Comparison of ENCODE assay signal across 8 cellular contexts in genomic region chr6:26520840-26521484, GRCh38. TPM values are rescaled to one million over a fixed set of nuclear protein-coding genes. Genes with fewer than 3 reads are reported as not detected.
DNase-seq lines count a peak whose midpoint lies in the region; ATAC-seq, FAIRE-seq and TF ChIP-seq lines count a peak whose summit lies in the region.

No MANE protein-coding gene starts in this region.

- FAIRE-seq in H1 (lab: Jason Lieb, UNC) = no peak

- TF ChIP-seq POLR2A in H1 (IDR thresholded peaks at IDR 0.05; ENCODE audit: control extremely low read depth in 1 of 2, low read depth in 2 of 2, low read length in 2 of 2) = peak in 1 of 2 experiments; percentile 46; a peak in 2 of 3 replicates

- H3K79me1 ChIP-seq in H1 (ENCODE audit: low read depth, low read length) = no peaks in the 10 kb centered on the region

- peaks cover 0 to 9% of the 10 kb centered on the region in 2 experiments; a peak in 2 of 4 replicates for H3K79me2 ChIP-seq in H1 (ENCODE audit: control insufficient read depth in 1 of 2, insufficient read depth in 2 of 2, low read length in 2 of 2)

- H2BK120ac ChIP-seq in H1 (replicated peaks; ENCODE audit: low read depth, low read length) = no peak overlapping the region

- peak overlapping the region; percentile 70; the same call in 1 of the 2 replicates for H2AFZ ChIP-seq in H1 (ENCODE audit: low read length)

- no peaks in the 10 kb centered on the region for H4K20me1 ChIP-seq in H1 (replicated peaks in 1 of 2; ENCODE audit: control insufficient read depth in 1 of 2, insufficient read depth in 2 of 2, low read length in 2 of 2)

- H3K9me3 Mint-ChIP-seq in CD4-positive, alpha-beta T cell = no peaks in the 10 kb centered on the region

- H3K4me3 Mint-ChIP-seq in CD4-positive, alpha-beta T cell = peak overlapping the region; percentile 89

- peak overlapping the region in 2 of 4 experiments; percentile 53 to 88; a peak in 4 of 7 replicates for H3K9ac ChIP-seq in H1 (replicated peaks in 1 of 4; ENCODE audit: extremely low read depth in 1 of 4, low read depth in 3 of 4, low read length in 3 of 4)

- H3K27me3 Mint-ChIP-seq in CD4-positive, alpha-beta T cell = peaks cover 9% of the 10 kb centered on the region

- no peak overlapping the region for H2BK15ac ChIP-seq in H1 (ENCODE audit: low read length)

- H3K27ac ChIP-seq in CD4-positive, alpha-beta T cell (ENCODE audit: low read depth, low read length) = peak overlapping the region; percentile 50
- H3K27ac ChIP-seq in H1 (ENCODE audit: low read depth, low read length) = peak overlapping the region; percentile 84; the same call in 1 of the 2 replicates

- peaks cover 30% of the 10 kb centered on the region for H3K4me1 Mint-ChIP-seq in CD4-positive, alpha-beta T cell (ENCODE audit: low read depth)

- H4K5ac ChIP-seq in H1 (ENCODE audit: insufficient read length, low read depth, low read length) = peak overlapping the region; percentile 83

- no peak overlapping the region for H2BK12ac ChIP-seq in H1 (ENCODE audit: low read depth, low read length)

- peaks cover 3% of the 10 kb centered on the region; the same call in 1 of the 2 replicates for H3K23me2 ChIP-seq in H1 (ENCODE audit: low read depth, low read length)

- peak overlapping the region; percentile 91 for H3K4ac ChIP-seq in H1 (replicated peaks; ENCODE audit: insufficient read length, low read depth, low read length)

- H2BK5ac ChIP-seq in H1 (ENCODE audit: low read depth, low read length) = peak overlapping the region; percentile 90; the same call in 1 of the 2 replicates

- no peak overlapping the region for H3K14ac ChIP-seq in H1 (ENCODE audit: insufficient read length)

- TF ChIP-seq RAD21 in H1 (IDR thresholded peaks at IDR 0.05 in 1 of 2, conservative IDR thresholded peaks at IDR 0.05 in 1 of 2; ENCODE audit: low read depth in 2 of 2, low read length in 2 of 2) = no peak

- H3K4me2 ChIP-seq in H1 (ENCODE audit: insufficient read depth in 1 of 2, low read depth in 2 of 2, low read length in 2 of 2) = peak overlapping the region; percentile 84 to 85

- H3K56ac ChIP-seq in H1 (replicated peaks; ENCODE audit: insufficient read length, low read depth, low read length) = peak overlapping the region; percentile 53

- DNase-seq in CD4-positive, alpha-beta T cell = peak; percentile 77 to 86 (median 82)
- DNase-seq in NOMO-1 (lab: John Stamatoyannopoulos, UW; ENCODE audit: unreplicated experiment in 2 of 2) (peak; percentile 82 to 95), H1 (ENCODE audit: low read depth in 1 of 2, low spot score in 2 of 2) (peak in 1 of 2 experiments; percentile 91), mesenteric fat pad (ENCODE audit: low spot score) (peak; percentile 95)
- DNase-seq in activated CD8-positive, alpha-beta memory T cell treated with anti-CD3 and anti-CD28 coated beads for 48 hours (ENCODE audit: low read depth in 2 of 3, low spot score in 2 of 3) = peak; percentile 62 to 93 (median 89)
- peak; percentile 66 for DNase-seq in stimulated activated CD8-positive, alpha-beta memory T cell treated with anti-CD3 and anti-CD28 coated beads, Interleukin-15, amount 100 ng/mL, for 24 hours (ENCODE audit: low read depth)

- H3K18ac ChIP-seq in H1 (ENCODE audit: extremely low read depth, low read length) = no peak overlapping the region; the same call in 1 of the 2 replicates

- no peak overlapping the region for H4K8ac ChIP-seq in H1 (ENCODE audit: extremely low read depth, insufficient read depth, low read length)

- POLR2A ChIA-PET in CD4-positive, alpha-beta T cell (lab: Charles Lee) = interaction anchor here (0.7 to 5.1 kb wide), 13 partner anchors 9 to 315 kb away, joined by 3 to 80 read pairs (median 4); partner anchors contain the start of genes BTN2A2 and HMGN4
- POLR2A ChIA-PET in H1 (lab: Charles Lee; ENCODE audit: partially characterized antibody) = interaction anchor here (0.7 to 2.8 kb wide), 14 partner anchors 8 to 235 kb away, joined by 3 to 36 read pairs (median 4); partner anchors contain the start of genes BTN1A1 and HMGN4

- peak overlapping the region; percentile 58 to 94 (median 84) for H3K4me3 ChIP-seq in H1 (ENCODE audit: extremely low read depth in 1 of 4, insufficient read depth in 2 of 4, low read depth in 3 of 4, low read length in 4 of 4)

- peaks cover 0 to 3% (median 2%) of the 10 kb centered on the region in 4 experiments; a peak in 2 of 7 replicates for H3K4me1 ChIP-seq in H1 (replicated peaks in 1 of 4; ENCODE audit: control insufficient read depth in 3 of 4, insufficient read depth in 4 of 4, low read length in 3 of 4)

- TF ChIP-seq CTCF in CD4-positive, alpha-beta T cell (IDR thresholded peaks at IDR 0.05) = no peak
- TF ChIP-seq CTCF in H1 (IDR thresholded peaks at IDR 0.05; ENCODE audit: control extremely low read depth in 1 of 3, insufficient read depth in 1 of 3, low read depth in 1 of 3, low read length in 3 of 3) = no peak

- no peak overlapping the region for H3K23ac ChIP-seq in H1 (ENCODE audit: insufficient read length)

- H3K36me3 ChIP-seq in H1 (ENCODE audit: control insufficient read depth in 2 of 4, insufficient read depth in 4 of 4, low read length in 3 of 4) = no peaks in the 10 kb centered on the region

- peaks cover 16% of the 10 kb centered on the region for H3K36me3 Mint-ChIP-seq in CD4-positive, alpha-beta T cell (ENCODE audit: low read depth)

- peak; percentile 81 for ATAC-seq in CD4-positive, alpha-beta T cell (ENCODE audit: poor library complexity)
- ATAC-seq in GM19438 (IDR thresholded peaks at IDR 0.05; ENCODE audit: low read depth, unreplicated experiment) (peak; percentile 57), HG03571 (IDR thresholded peaks at IDR 0.05; ENCODE audit: unreplicated experiment) (peak; percentile 53)

- H3K9me3 ChIP-seq in CD4-positive, alpha-beta T cell (ENCODE audit: control insufficient read depth, low read length) = no peaks in the 10 kb centered on the region
- no peaks in the 10 kb centered on the region for H3K9me3 ChIP-seq in H1 (ENCODE audit: insufficient read depth in 2 of 2, low read depth in 1 of 2, low read length in 1 of 2)

- H3K27ac Mint-ChIP-seq in CD4-positive, alpha-beta T cell = peak overlapping the region; percentile 99

- H3K27me3 ChIP-seq in CD4-positive, alpha-beta T cell (ENCODE audit: control insufficient read depth, insufficient read depth, low read length) = no peaks in the 10 kb centered on the region
- no peaks in the 10 kb centered on the region for H3K27me3 ChIP-seq in H1 (replicated peaks in 1 of 4; ENCODE audit: control insufficient read depth in 3 of 4, extremely low read depth in 1 of 4, insufficient read depth in 3 of 4, low read length in 3 of 4)

- intact Hi-C loops in CD4-positive, alpha-beta T cell (cut with DNase I, micrococcal nuclease) = loop anchor here (1.0 to 2.0 kb wide), 4 partner anchors 11 to 46 kb away; partner anchors contain the start of gene HMGN4 (in 1 of the 2)

- no peak overlapping the region for H2BK20ac ChIP-seq in H1 (ENCODE audit: low read length)

- no peak for TF ChIP-seq EP300 in H1 (IDR thresholded peaks at IDR 0.05; ENCODE audit: borderline replicate concordance in 1 of 2, low read depth in 2 of 2, low read length in 2 of 2)

- 0% methylated on average over 19 of the region's 48 CpGs; no CpG with 5 or more reads in 1 of the 2 experiments for WGBS in H1 (ENCODE audit: extremely low coverage in 1 of 2, insufficient coverage in 1 of 2, insufficient read length in 1 of 2, insufficient replicate concordance in 2 of 2, low coverage in 1 of 2, low lambda C conversion rate in 2 of 2, missing lambda C conversion rate in 1 of 2), 2 experiments

- CTCF ChIA-PET in CD4-positive, alpha-beta T cell (lab: Charles Lee) = interaction anchor here (0.6 to 2.7 kb wide), 5 partner anchors 11 to 75 kb away, joined by 3 to 15 read pairs (median 4); no protein-coding TSS in a partner anchor
- CTCF ChIA-PET in H1 (lab: Charles Lee; ENCODE audit: partially characterized antibody) = interaction anchor here (0.5 to 1.1 kb wide), 3 partner anchors 9 to 37 kb away, joined by 3 read pairs; no protein-coding TSS in a partner anchor

- H2AK5ac ChIP-seq in H1 (ENCODE audit: low read depth, low read length) = no peak overlapping the region

- no peak overlapping the region for H4K91ac ChIP-seq in H1 (replicated peaks; ENCODE audit: insufficient read length, low read length)

TF ChIP-seq in H1, 55 proteins besides CTCF, POLR2A, EP300 and RAD21 (continues in another document):
- no peak for TF ChIP-seq CBX5 (IDR thresholded peaks at IDR 0.05; ENCODE audit: low read depth, low read length)
- peak; percentile 60; the same call in 1 of the 2 replicates for TF ChIP-seq CEBPB (IDR thresholded peaks at IDR 0.05; ENCODE audit: low read depth, low read length)
- TF ChIP-seq GABPA (IDR thresholded peaks at IDR 0.05; ENCODE audit: borderline replicate concordance, insufficient read depth, low read length) = no peak
- TF ChIP-seq ASH2L (IDR thresholded peaks at IDR 0.05; ENCODE audit: low read length) = no peak
- TF ChIP-seq BRCA1 (IDR thresholded peaks at IDR 0.05; ENCODE audit: low read depth, low read length) = no peak
- TF ChIP-seq BCL11A (IDR thresholded peaks at IDR 0.05; ENCODE audit: low read depth in 2 of 2, low read length in 2 of 2) = no peak
- no peak for TF ChIP-seq CHD2 (IDR thresholded peaks at IDR 0.05; ENCODE audit: low read length)
- no peak for TF ChIP-seq RNF2 (IDR thresholded peaks at IDR 0.05; ENCODE audit: borderline replicate concordance, low read depth, low read length, missing control alignments, poor library complexity, severe bottlenecking)

RNA-seq across cellular contexts. Expression of gene HMGN4, which starts 17.2 kb away (rescaled TPM):
- 10 to 100 TPM; 22.7 to 24.8 TPM for total RNA-seq in CD4-positive, alpha-beta T cell
- total RNA-seq in H1 (2021; fragmentation: NEBNext Ultra II Directional; extraction: Animal tissue kit (Norgen Biotek cat#: 25700)) = 61.9 and 66.4 TPM in 2 replicates
- 18.3 and 23.4 TPM in 2 replicates for polyA plus RNA-seq in H1 (2011; rRNA removed)
- 36.0 TPM for polyA plus RNA-seq in H1 (2011; cell fraction: cytosol; rRNA removed)
- 10.5 TPM for polyA plus RNA-seq in H1 (2011; cell fraction: nucleus; rRNA removed)
- 47.5 to 70.6 TPM (median 56.2 TPM) in 4 replicates for polyA plus RNA-seq in H1 (2012, experiment 1 of 2)
- polyA plus RNA-seq in H1 (2012, experiment 2 of 2) = 12.3 TPM
- polyA plus RNA-seq in H1 (2013, experiment 1 of 2) = 31.2 TPM
- polyA plus RNA-seq in H1 (2013, experiment 2 of 2) = 33.0 TPM
- 26.4 and 39.0 TPM in 2 replicates for polyA minus RNA-seq in H1 (2011; rRNA and poly(A)+ RNA removed)
- polyA minus RNA-seq in H1 (2011; cell fraction: cytosol; rRNA and poly(A)+ RNA removed) = 23.9 TPM
- polyA minus RNA-seq in H1 (2011; cell fraction: nucleus; rRNA and poly(A)+ RNA removed) = 10.3 TPM
- 52.6 TPM for total RNA-seq in mesenteric fat pad

RNA-seq across cellular contexts. Expression of gene BTN1A1, which starts 20.9 kb away (rescaled TPM):
- total RNA-seq in CD4-positive, alpha-beta T cell = not detected
- total RNA-seq in H1 (2021; fragmentation: NEBNext Ultra II Directional; extraction: Animal tissue kit (Norgen Biotek cat#: 25700)) = 0.28 and 0.55 TPM in 2 replicates
- polyA plus RNA-seq in H1 (2011; rRNA removed) = 0.22 and 0.35 TPM in 2 replicates
- polyA plus RNA-seq in H1 (2011; cell fraction: cytosol; rRNA removed) = 0.30 TPM
- polyA plus RNA-seq in H1 (2011; cell fraction: nucleus; rRNA removed) = 0.21 TPM
- polyA plus RNA-seq in H1 (2012, experiment 1 of 2) = 0.23 to 0.55 TPM (median 0.37 TPM) in 4 replicates
- polyA plus RNA-seq in H1 (2012, experiment 2 of 2) = 0.26 TPM
- polyA plus RNA-seq in H1 (2013, experiment 1 of 2) = 0.51 TPM
- 0.63 TPM for polyA plus RNA-seq in H1 (2013, experiment 2 of 2)
- 0.10 and 0.32 TPM in 2 replicates for polyA minus RNA-seq in H1 (2011; rRNA and poly(A)+ RNA removed)
- not detected for polyA minus RNA-seq in H1 (2011; cell fraction: cytosol; rRNA and poly(A)+ RNA removed)
- polyA minus RNA-seq in H1 (2011; cell fraction: nucleus; rRNA and poly(A)+ RNA removed) = 0.30 TPM
- not detected for total RNA-seq in mesenteric fat pad
